Comparison of ENCODE assay signal across 24 cellular contexts in the genomic region with DNA sequence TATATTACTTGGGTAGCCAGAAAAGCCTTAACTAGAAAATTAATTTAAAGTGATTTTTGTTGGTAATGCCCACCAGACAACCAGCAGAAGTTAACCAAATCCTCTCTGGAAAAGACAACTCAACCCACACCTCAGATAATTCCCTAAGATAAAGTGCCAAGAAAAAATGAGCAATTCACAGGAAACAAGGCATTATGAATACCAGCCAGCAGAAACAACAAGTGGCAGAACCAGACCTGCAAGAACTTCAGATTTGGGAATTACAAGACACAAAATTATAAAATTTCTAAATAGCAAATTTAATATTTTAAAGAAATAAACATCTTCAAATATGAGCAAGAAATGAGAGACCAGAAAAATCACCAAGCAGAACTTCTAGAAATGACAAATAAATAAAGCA.
"Had no signal": no experiment of that assay in that cellular context is flagged by ENCODE, and none has a peak within 500 bp of the region (broad histone marks: within the 10 kb centered on the region; RNA-seq: fewer than 3 reads in every experiment).

No MANE protein-coding gene starts in this region.

- ATAC-seq: activated CD4-positive, alpha-beta T cell treated with anti-CD3 and anti-CD28 coated beads for 36 hours; activated naive CD8-positive, alpha-beta T cell treated with anti-CD3 and anti-CD28 coated beads, Interleukin-2, amount 50 U/mL, for 24 hours; body of pancreas; heart right ventricle; left lobe of liver; natural killer cell; T-helper 17 cell had no signal

- H3K4me1 ChIP-seq: body of pancreas, prostate gland had no signal

- H3K27ac ChIP-seq: body of pancreas, ovary, prostate gland, thoracic aorta, vagina had no signal

- H3K27ac Mint-ChIP-seq: activated B cell treated with CpG ODN at 0.5 μM for 24 hours; activated CD4-positive, alpha-beta T cell treated with anti-CD3 and anti-CD28 coated beads for 36 hours; activated naive CD4-positive, alpha-beta T cell treated with anti-CD3 and anti-CD28 coated beads for 36 hours; activated naive CD8-positive, alpha-beta T cell treated with anti-CD3 and anti-CD28 coated beads, Interleukin-2, amount 50 U/mL, for 24 hours; mesothelial cell of epicardium; T-helper 17 cell; type B pancreatic cell had no signal

- DNase-seq: activated B cell treated with CpG ODN at 0.5 μM for 24 hours; activated CD4-positive, alpha-beta T cell treated with anti-CD3 and anti-CD28 coated beads for 36 hours; activated CD4-positive, alpha-beta T cell treated with anti-CD3 and anti-CD28 coated beads, Interleukin-2, amount 50 U/mL, for 4 hours; activated CD8-positive, alpha-beta memory T cell treated with anti-CD3 and anti-CD28 coated beads for 24 hours; activated naive CD4-positive, alpha-beta T cell treated with anti-CD3 and anti-CD28 coated beads for 36 hours; activated naive CD8-positive, alpha-beta T cell treated with anti-CD3 and anti-CD28 coated beads, Interleukin-2, amount 50 U/mL, for 24 hours; activated T-cell treated with anti-CD3 and anti-CD28 coated beads, Interleukin-2, amount 50 U/mL, for 48 hours; body of pancreas; central memory CD4-positive, alpha-beta T cell; dermis blood vessel endothelial cell; effector CD8-positive, alpha-beta T cell; heart right ventricle; natural killer cell; ovary; stimulated activated CD4-positive, alpha-beta T cell treated with anti-CD3 and anti-CD28 coated beads, Interleukin-4, amount 100 ng/mL, for 24 hours; stimulated activated naive CD4-positive, alpha-beta T cell treated with Interleukin-2 at 50 U/mL for 16 hours; T-helper 17 cell had no signal

- H3K36me3 ChIP-seq: ovary, prostate gland, thoracic aorta, vagina had no signal

- H3K4me3 Mint-ChIP-seq: activated B cell treated with CpG ODN at 0.5 μM for 24 hours; activated CD4-positive, alpha-beta T cell treated with anti-CD3 and anti-CD28 coated beads for 36 hours; activated naive CD4-positive, alpha-beta T cell treated with anti-CD3 and anti-CD28 coated beads for 36 hours; activated naive CD8-positive, alpha-beta T cell treated with anti-CD3 and anti-CD28 coated beads, Interleukin-2, amount 50 U/mL, for 24 hours; mesothelial cell of epicardium; natural killer cell; T-helper 17 cell; type B pancreatic cell had no signal

- H3K27me3 ChIP-seq: body of pancreas, heart right ventricle, ovary, vagina had no signal

- H3K27me3 Mint-ChIP-seq: activated B cell treated with CpG ODN at 0.5 μM for 24 hours; activated CD4-positive, alpha-beta T cell treated with anti-CD3 and anti-CD28 coated beads for 36 hours; activated naive CD8-positive, alpha-beta T cell treated with anti-CD3 and anti-CD28 coated beads, Interleukin-2, amount 50 U/mL, for 24 hours; T-helper 17 cell; type B pancreatic cell had no signal

- H3K9me3 Mint-ChIP-seq: activated B cell treated with CpG ODN at 0.5 μM for 24 hours; activated naive CD4-positive, alpha-beta T cell treated with anti-CD3 and anti-CD28 coated beads for 36 hours; mesothelial cell of epicardium; type B pancreatic cell had no signal

- H3K9me3 ChIP-seq: body of pancreas, heart right ventricle, ovary, prostate gland, thoracic aorta, vagina had no signal

- H3K4me3 ChIP-seq: body of pancreas, heart right ventricle, lung, ovary, prostate gland, thoracic aorta, vagina had no signal
